Comparison of ENCODE assay signal across 14 cellular contexts in the genomic region with DNA sequence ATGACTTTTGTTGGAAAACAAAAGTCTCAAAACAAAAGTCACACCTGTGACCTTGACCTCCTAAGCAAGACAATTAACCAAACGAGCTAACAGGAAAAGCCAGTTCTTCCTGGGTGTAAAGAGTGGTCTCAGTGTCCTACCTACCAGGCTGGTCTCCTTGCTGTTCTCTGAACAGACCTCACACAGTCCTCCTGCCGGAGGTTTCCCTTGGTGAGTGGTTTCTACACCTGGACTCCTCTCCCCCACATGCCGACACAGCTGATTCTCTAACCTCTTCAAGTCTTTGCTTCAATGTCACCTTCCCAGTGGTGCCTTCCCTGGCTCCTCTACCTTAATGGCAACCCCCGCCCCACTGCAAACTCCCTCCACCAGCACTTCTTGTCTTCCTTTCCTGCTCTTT.
A peak's percentile ranks its signal among the peaks of the same experiment; 100 is the strongest.
DNase-seq lines count a peak whose midpoint lies in the region; ATAC-seq and TF ChIP-seq lines count a peak whose summit lies in the region.
"Had no signal": no experiment of that assay in that cellular context is flagged by ENCODE, and none has a peak within 500 bp of the region (broad histone marks: within the 10 kb centered on the region; RNA-seq: fewer than 3 reads in every experiment).

No MANE protein-coding gene starts in this region.

- POLR2A ChIA-PET in OCI-LY7 (lab: Charles Lee), result interaction anchor here (0.8 to 1.6 kb wide), 3 partner anchors 18 to 261 kb away, joined by 3 read pairs; no protein-coding TSS in a partner anchor

- peaks cover 36% of the 10 kb centered on the region for H3K4me1 ChIP-seq in OCI-LY7 (ENCODE audit: insufficient read depth, low read length, poor library complexity, severe bottlenecking)
- H3K4me1 ChIP-seq in foreskin keratinocyte, result peaks cover 32% of the 10 kb centered on the region
- H3K4me1 ChIP-seq in skeletal muscle tissue (ENCODE audit: control insufficient read depth in 3 of 3, insufficient read depth in 3 of 3, low read length in 3 of 3), result peaks cover 46 to 62% (median 47%) of the 10 kb centered on the region in 3 donors
- H3K4me1 ChIP-seq: BE2C had no signal

- H3K4me2 ChIP-seq in OCI-LY7 (ENCODE audit: low read length), result peak overlapping the region; percentile 25

- no peak overlapping the region for H2AFZ ChIP-seq in OCI-LY7 (ENCODE audit: low read length)

- H3K4me3 ChIP-seq in OCI-LY7 (ENCODE audit: low read depth, low read length, poor library complexity, severe bottlenecking) (no peak overlapping the region), skeletal muscle tissue (ENCODE audit: low read length in 3 of 3) (no peak overlapping the region)

- CTCF ChIA-PET in OCI-LY7 (lab: Charles Lee; ENCODE audit: unreplicated experiment), result interaction anchor here (0.9 kb wide), 1 partner anchor 21 kb away, joined by 3 read pairs; no protein-coding TSS in a partner anchor

- no peak for ATAC-seq in foreskin keratinocyte
- ATAC-seq in GM21717 (IDR thresholded peaks at IDR 0.05; ENCODE audit: unreplicated experiment), result no peak
- ATAC-seq in HG02571 (IDR thresholded peaks at IDR 0.05; ENCODE audit: unreplicated experiment), result no peak

- H3K9ac ChIP-seq in skeletal muscle tissue (ENCODE audit: low read depth in 1 of 3, low read length in 3 of 3), result peak overlapping the region in 1 of 3 donors; percentile 8

- intact Hi-C loops in OCI-LY7 (cut with micrococcal nuclease; ENCODE audit: unreplicated experiment), result no loop called here

- H3K9me3 ChIP-seq in OCI-LY7 (ENCODE audit: low read length) (no peaks in the 10 kb centered on the region), skeletal muscle tissue (ENCODE audit: control insufficient read depth in 3 of 3, low read length in 3 of 3) (no peaks in the 10 kb centered on the region)
- H3K9me3 ChIP-seq: BE2C, neutrophil had no signal

- no peaks in the 10 kb centered on the region for H4K20me1 ChIP-seq in OCI-LY7 (ENCODE audit: insufficient read depth, low read length)

- H3K27me3 ChIP-seq in foreskin keratinocyte, result no peaks in the 10 kb centered on the region
- H3K27me3 ChIP-seq in skeletal muscle tissue (ENCODE audit: control insufficient read depth in 3 of 3, insufficient read depth in 3 of 3, low read length in 3 of 3), result no peaks in the 10 kb centered on the region
- H3K27me3 ChIP-seq: BE2C, neutrophil had no signal

- H3K36me3 ChIP-seq in OCI-LY7 (ENCODE audit: insufficient read depth, low read length), result no peaks in the 10 kb centered on the region
- H3K36me3 ChIP-seq in skeletal muscle tissue (ENCODE audit: control insufficient read depth in 3 of 3, insufficient read depth in 3 of 3, low read length in 3 of 3), result no peaks in the 10 kb centered on the region
- H3K36me3 ChIP-seq: BE2C, neutrophil had no signal

- H3K79me2 ChIP-seq in OCI-LY7 (ENCODE audit: insufficient read depth, low read depth, low read length), result no peaks in the 10 kb centered on the region

- H3K9me2 ChIP-seq in OCI-LY7 (ENCODE audit: insufficient read depth, low read length), result no peaks in the 10 kb centered on the region

- BruUV-seq in OCI-LY7 (replicated peaks; lab: Mats Ljungman, UMichigan), result no TSS peak

- TF ChIP-seq CTCF in OCI-LY7 (conservative IDR thresholded peaks at IDR 0.05; ENCODE audit: low read length), result no peak
- no peak for TF ChIP-seq CTCF in foreskin keratinocyte (conservative IDR thresholded peaks at IDR 0.05)

- DNase-seq in ELF-1 (ENCODE audit: low read depth, low spot score) (peak; percentile 52), OCI-LY7 (ENCODE audit: low spot score) (peak; percentile 37), foreskin keratinocyte (no peak), T-helper 9 cell (no peak), NCI-H82 (lab: John Stamatoyannopoulos, UW) (no peak)
- DNase-seq: activated CD4-positive, alpha-beta memory T cell treated with anti-CD3 and anti-CD28 coated beads, Interleukin-2, amount 10 ng/mL, durations not matched to agents 7 days and 5 days; activated gamma-delta T cell; BE2C; NCI-H1105 treated with DMSO at 0.1 percent for 48 hours; NCI-H524 had no signal

- H3K27ac ChIP-seq in OCI-LY7 (ENCODE audit: low read depth, low read length, poor library complexity, severe bottlenecking), result no peak overlapping the region
- peak overlapping the region; percentile 28 for H3K27ac ChIP-seq in foreskin keratinocyte
- peak overlapping the region; percentile 70 for H3K27ac ChIP-seq in skeletal muscle tissue (ENCODE audit: low read depth, low read length)
- H3K27ac ChIP-seq: neutrophil had no signal

Comparison
In these comparisons a context has a peak if more than half of its experiments do, and no peak if none do; other contexts are left out.
1. DNase-seq: peak in ELF-1 (single experiment) and OCI-LY7 (single experiment); none in foreskin keratinocyte (0 of 2), T-helper 9 cell (single experiment) and NCI-H82 (single experiment).